In the genomic region with DNA sequence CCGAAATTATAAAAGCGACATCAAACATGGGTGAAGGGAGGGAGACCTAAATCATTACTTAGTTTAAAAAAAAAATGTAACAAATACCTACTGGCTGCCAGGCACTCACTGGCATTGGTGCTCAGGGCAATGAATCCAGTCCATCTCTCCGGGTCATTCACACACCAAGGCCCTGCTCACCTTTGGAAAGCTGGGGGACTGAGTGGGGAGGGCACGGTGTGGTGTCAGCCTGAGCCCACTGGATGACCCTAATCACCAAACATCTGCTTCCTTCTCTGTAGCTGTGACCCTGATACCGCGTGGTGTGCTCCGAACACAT, we compare ENCODE assay signal across 1 cellular context.
TF ChIP-seq lines count a peak whose summit lies in the region.

No MANE protein-coding gene starts in this region.

TF ChIP-seq in HCT116, 20 proteins besides CTCF, POLR2A, EP300 and RAD21 (continued from another document):
- TF ChIP-seq ZBTB33 (IDR thresholded peaks at IDR 0.05; ENCODE audit: extremely low read depth, insufficient replicate concordance, low read length) (no peak), CEBPB (IDR thresholded peaks at IDR 0.05; ENCODE audit: low read depth) (no peak), EGR1 (IDR thresholded peaks at IDR 0.05; ENCODE audit: low read depth) (no peak)
- TF ChIP-seq, protein P1, sequence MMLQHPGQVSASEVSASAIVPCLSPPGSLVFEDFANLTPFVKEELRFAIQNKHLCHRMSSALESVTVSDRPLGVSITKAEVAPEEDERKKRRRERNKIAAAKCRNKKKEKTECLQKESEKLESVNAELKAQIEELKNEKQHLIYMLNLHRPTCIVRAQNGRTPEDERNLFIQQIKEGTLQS (IDR thresholded peaks at IDR 0.05) = no peak
